In genomic region chr2:15673919-15674636, GRCh38 we compare ENCODE assay signal across 12 cellular contexts.
DNase-seq lines count a peak whose midpoint lies in the region; ATAC-seq and TF ChIP-seq lines count a peak whose summit lies in the region.
"Had no signal": no experiment of that assay in that cellular context is flagged by ENCODE, and none has a peak within 500 bp of the region (broad histone marks: within the 10 kb centered on the region; RNA-seq: fewer than 3 reads in every experiment).

No MANE protein-coding gene starts in this region.

- peaks cover 10% of the 10 kb centered on the region for H3K9me3 ChIP-seq in mesodermal cell (ENCODE audit: control insufficient read depth, low read length)
- H3K9me3 ChIP-seq: prostate gland had no signal

- peak overlapping the region; percentile 40 for H3K4me3 Mint-ChIP-seq in Calu3 (ENCODE audit: low read depth, unreplicated experiment)
- H3K4me3 Mint-ChIP-seq: CD4-positive, alpha-beta T cell had no signal

- intact Hi-C loops in Calu3 (cut with micrococcal nuclease; ENCODE audit: unreplicated experiment), result no loop called here

- H3K27me3 Mint-ChIP-seq in Calu3 (ENCODE audit: unreplicated experiment), result no peaks in the 10 kb centered on the region

- DNase-seq in Calu3 (peak; percentile 32), NCI-H226 (peak; percentile 95), fibroblast of gingiva (ENCODE audit: low read depth) (peak; percentile 4), mesenteric fat pad (ENCODE audit: low spot score) (no peak), NCI-H1436 treated with DMSO at 0.1 percent for 48 hours (lab: John Stamatoyannopoulos, UW) (no peak), NOMO-1 (lab: John Stamatoyannopoulos, UW; ENCODE audit: unreplicated experiment in 2 of 2) (no peak)
- DNase-seq: CD4-positive, alpha-beta T cell; Right ventricle myocardium superior had no signal

- H3K36me3 Mint-ChIP-seq in Calu3 (ENCODE audit: insufficient read depth, unreplicated experiment), result no peaks in the 10 kb centered on the region

- no peak overlapping the region for H3K4me3 ChIP-seq in mesodermal cell (ENCODE audit: extremely low read depth, insufficient read depth, low read length, poor library complexity, severe bottlenecking)
- H3K4me3 ChIP-seq: coronary artery, prostate gland had no signal

- CTCF ChIA-PET in Calu3 (lab: Charles Lee), result interaction anchor here (0.7 kb wide), 2 partner anchors 32 to 1101 kb away, joined by 3 to 6 read pairs; no protein-coding TSS in a partner anchor

- ATAC-seq in GM21515 (IDR thresholded peaks at IDR 0.05; ENCODE audit: unreplicated experiment), result no peak

- no peaks in the 10 kb centered on the region for H3K36me3 ChIP-seq in mesodermal cell (ENCODE audit: control insufficient read depth, insufficient read depth, low read length)
- H3K36me3 ChIP-seq: prostate gland had no signal

- H3K4me1 Mint-ChIP-seq in Calu3 (ENCODE audit: low read depth, unreplicated experiment), result peaks cover 23% of the 10 kb centered on the region

- H3K4me1 ChIP-seq in mesodermal cell (ENCODE audit: control insufficient read depth, insufficient read depth, low read length, poor library complexity, severe bottlenecking), result peaks cover 10% of the 10 kb centered on the region
- H3K4me1 ChIP-seq: prostate gland had no signal

- 79 to 96% methylated on average over 6 to 7 of the region's 7 CpGs for WGBS in mesodermal cell (ENCODE audit: insufficient coverage in 2 of 2), 2 experiments

- H3K27ac ChIP-seq in mesodermal cell (ENCODE audit: low read depth, low read length, severe bottlenecking), result peak overlapping the region; percentile 62
- H3K27ac ChIP-seq: coronary artery, prostate gland had no signal

- H3K27ac Mint-ChIP-seq in Calu3 (ENCODE audit: unreplicated experiment), result peak overlapping the region; percentile 77
- H3K27ac Mint-ChIP-seq: CD4-positive, alpha-beta T cell had no signal

- no peak for TF ChIP-seq CTCF in Calu3 (IDR thresholded peaks at IDR 0.05; ENCODE audit: unreplicated experiment)

- peaks cover 3% of the 10 kb centered on the region for H3K9me3 Mint-ChIP-seq in Calu3 (ENCODE audit: low read depth, unreplicated experiment)
- H3K9me3 Mint-ChIP-seq: CD4-positive, alpha-beta T cell had no signal

- no TSS peak for BruUV-seq in Calu3 (replicated peaks; lab: Mats Ljungman, UMichigan)

Comparison
In these comparisons a context has a peak if more than half of its experiments do, and no peak if none do; other contexts are left out.
1. DNase-seq: peak in Calu3 (single experiment), NCI-H226 (single experiment) and fibroblast of gingiva (single experiment); none in mesenteric fat pad (single experiment), NCI-H1436 treated with DMSO at 0.1 percent for 48 hours (single experiment) and NOMO-1 (0 of 2).